ENCODE assay signal across 17 cellular contexts in the genomic region with DNA sequence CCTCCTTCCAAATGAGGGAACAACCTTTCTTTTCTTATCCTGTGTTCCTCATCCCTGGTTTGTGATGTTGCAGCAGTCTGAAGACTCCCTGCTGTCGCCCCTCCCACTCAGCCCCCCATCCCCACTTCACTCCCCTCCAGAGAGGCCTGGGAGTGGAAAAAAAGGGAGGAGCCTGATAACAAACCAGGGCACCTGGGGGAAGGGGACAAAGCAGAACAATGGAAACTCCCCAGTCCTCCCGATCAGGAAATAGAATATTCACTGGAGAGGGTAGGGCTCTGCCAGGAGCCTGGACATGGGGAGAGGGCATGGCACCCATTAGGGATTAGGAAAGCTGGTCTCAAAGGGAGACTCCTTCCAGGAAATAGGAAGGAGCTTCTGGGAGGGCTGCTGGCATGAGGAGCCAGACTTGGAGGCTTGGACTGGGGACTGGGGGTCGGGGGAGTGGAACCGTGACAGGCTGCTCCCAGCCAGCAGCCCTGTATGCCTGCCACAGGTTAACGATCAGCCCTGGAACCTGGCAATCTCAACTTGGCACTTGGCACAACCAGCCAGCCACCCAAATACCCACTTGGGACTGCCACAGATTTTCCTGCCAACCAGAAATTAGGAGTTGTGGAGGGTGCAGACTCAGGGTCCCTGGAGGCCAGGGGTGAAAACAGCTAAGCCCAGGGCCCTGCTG. TPM values are rescaled to one million over a fixed set of nuclear protein-coding genes. Genes with fewer than 3 reads are reported as not detected.
DNase-seq lines count a peak whose midpoint lies in the region; TF ChIP-seq lines count a peak whose summit lies in the region.
"Had no signal": no experiment of that assay in that cellular context is flagged by ENCODE, and none has a peak within 500 bp of the region (broad histone marks: within the 10 kb centered on the region; RNA-seq: fewer than 3 reads in every experiment).

No MANE protein-coding gene starts in this region.

- no peak overlapping the region; the same call in 1 of the 2 replicates for H3K4me3 ChIP-seq in HUES6 (ENCODE audit: low read depth, low read length)
- no peak overlapping the region for H3K4me3 ChIP-seq in dorsolateral prefrontal cortex
- H3K4me3 ChIP-seq in mucosa of stomach (ENCODE audit: low read length) = no peak overlapping the region
- H3K4me3 ChIP-seq in lower leg skin (ENCODE audit: low read depth, poor library complexity, severe bottlenecking) = no peak overlapping the region
- H3K4me3 ChIP-seq: ascending aorta, esophagus squamous epithelium, GM23248 had no signal

- H3K9ac ChIP-seq in HUES6 (ENCODE audit: low read length) = peak overlapping the region; percentile 44
- peak overlapping the region; percentile 58 for H3K9ac ChIP-seq in mucosa of stomach (ENCODE audit: low read length)
- H3K9ac ChIP-seq: GM23248 had no signal

- peak; percentile 20 for DNase-seq in DMS79 (lab: John Stamatoyannopoulos, UW)
- no peak for DNase-seq in dorsolateral prefrontal cortex
- no peak for DNase-seq in MV-4-11 (lab: John Stamatoyannopoulos, UW)
- no peak for DNase-seq in SKM-1 treated with dmso at 0.1 percent for 144 hours (lab: John Stamatoyannopoulos, UW; ENCODE audit: unreplicated experiment)
- DNase-seq in lower leg skin (ENCODE audit: low spot score in 2 of 2) = no peak
- DNase-seq: activated CD8-positive, alpha-beta memory T cell treated with anti-CD3 and anti-CD28 coated beads, Interleukin-2, amount 10 ng/mL, durations not matched to agents 7 days and 5 days; activated gamma-delta T cell treated with Interleukin-2 at 50 U/mL for 16 hours; cortex of kidney; esophagus squamous epithelium; GM23248; naive thymus-derived CD8-positive, alpha-beta T cell; NCI-H187; NK-92 treated with Interleukin-12 subunit alpha and Interleukin-12 subunit beta, amount 100 ng/mL, for 24 hours had no signal

- TF ChIP-seq POLR2A in lower leg skin (IDR thresholded peaks at IDR 0.05) = no peak

- TF ChIP-seq CTCF in dorsolateral prefrontal cortex (IDR thresholded peaks at IDR 0.05 in 54 of 56, conservative IDR thresholded peaks at IDR 0.05 in 2 of 56; ENCODE audit: low read depth in 1 of 56, partially characterized antibody in 56 of 56) = no peak
- no peak for TF ChIP-seq CTCF in lower leg skin (IDR thresholded peaks at IDR 0.05)

- peaks cover 40% of the 10 kb centered on the region for H3K4me1 ChIP-seq in HUES6 (ENCODE audit: control insufficient read depth, insufficient read depth, low read length)
- H3K4me1 ChIP-seq in mucosa of stomach (ENCODE audit: control insufficient read depth, insufficient read depth, low read length) = peaks cover 49% of the 10 kb centered on the region
- H3K4me1 ChIP-seq: ascending aorta had no signal

- intact Hi-C loops in dorsolateral prefrontal cortex (cut with DNase I) = no loop called here
- intact Hi-C loops in lower leg skin (cut with DNase I; ENCODE audit: low total_unique reads) = no loop called here

- no peak overlapping the region for H3K27ac ChIP-seq in HUES6 (ENCODE audit: low read depth, low read length)
- H3K27ac ChIP-seq in dorsolateral prefrontal cortex = peak overlapping the region in 35 of 59 donors; percentile 2 to 100 (median 42)
- H3K27ac ChIP-seq: ascending aorta, GM23248 had no signal

- H3K36me3 ChIP-seq in HUES6 (ENCODE audit: control insufficient read depth, insufficient read depth, low read length) (peaks cover 24% of the 10 kb centered on the region), mucosa of stomach (ENCODE audit: control insufficient read depth, insufficient read depth, low read length) (peaks cover 9% of the 10 kb centered on the region)
- H3K36me3 ChIP-seq: ascending aorta had no signal

- WGBS in lower leg skin, 2 donors = 26 to 29% methylated on average over 5 of the region's 5 CpGs

- H3K9me3 ChIP-seq in HUES6 (ENCODE audit: control insufficient read depth, insufficient read depth, low read depth, low read length) (no peaks in the 10 kb centered on the region), mucosa of stomach (ENCODE audit: control insufficient read depth, low read length) (no peaks in the 10 kb centered on the region)
- H3K9me3 ChIP-seq: ascending aorta, esophagus squamous epithelium had no signal

- H3K27me3 ChIP-seq in HUES6 (ENCODE audit: control insufficient read depth, insufficient read depth, low read length) (no peaks in the 10 kb centered on the region), dorsolateral prefrontal cortex (no peaks in the 10 kb centered on the region), mucosa of stomach (ENCODE audit: control insufficient read depth, insufficient read depth, low read length) (no peaks in the 10 kb centered on the region)
- H3K27me3 ChIP-seq: ascending aorta, esophagus squamous epithelium had no signal

RNA-seq across cellular contexts. Expression of a gene that starts 20.0 kb away (rescaled TPM):
- total RNA-seq in dorsolateral prefrontal cortex = 100 to 1,000 TPM in 12 of 120 experiments, 10 to 100 TPM in 108; 37.8 to 132 (median 87.1) TPM
- 100 to 1,000 TPM in 2 of 4 donors, 10 to 100 TPM in 2; 85.1 to 172 (median 119) TPM for total RNA-seq in lower leg skin
- total RNA-seq: activated CD8-positive, alpha-beta memory T cell treated with anti-CD3 and anti-CD28 coated beads, Interleukin-2, amount 10 ng/mL, durations not matched to agents 7 days and 5 days; LHCN-M2; naive thymus-derived CD8-positive, alpha-beta T cell had no signal
